ENCODE assay signal across 16 cellular contexts in the genomic region with DNA sequence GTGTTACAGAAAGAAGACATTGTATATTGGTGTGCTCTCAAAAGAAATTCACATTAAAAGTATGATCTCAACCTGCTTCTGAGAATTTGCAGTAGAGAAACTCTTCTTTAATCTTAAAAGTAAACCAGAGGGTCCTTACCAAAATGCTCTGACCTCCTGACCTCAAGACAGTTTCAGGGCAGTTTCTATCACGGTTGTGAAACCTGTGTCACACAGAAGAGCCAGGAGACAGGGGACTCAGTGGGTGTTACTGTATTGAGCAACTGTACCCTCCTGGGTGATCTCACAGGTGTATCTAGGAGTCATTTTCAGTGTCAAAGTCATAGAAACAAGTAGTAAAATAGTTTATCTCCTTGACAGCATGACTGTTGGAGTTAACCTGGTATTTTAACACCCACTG.
A peak's percentile ranks its signal among the peaks of the same experiment; 100 is the strongest.
DNase-seq lines count a peak whose midpoint lies in the region; ATAC-seq and TF ChIP-seq lines count a peak whose summit lies in the region.
"Had no signal": no experiment of that assay in that cellular context is flagged by ENCODE, and none has a peak within 500 bp of the region (broad histone marks: within the 10 kb centered on the region; RNA-seq: fewer than 3 reads in every experiment).

No MANE protein-coding gene starts in this region.

- no peak overlapping the region for H3K4me3 ChIP-seq in GM06990 (replicated peaks; ENCODE audit: low read depth, low read length)
- H3K4me3 ChIP-seq in uterus = no peak overlapping the region
- no peak overlapping the region for H3K4me3 ChIP-seq in neural progenitor cell
- H3K4me3 ChIP-seq: cardiac muscle cell, esophagus squamous epithelium had no signal

- no peak overlapping the region for H3K9ac ChIP-seq in neural progenitor cell

- H3K27ac ChIP-seq in uterus (no peak overlapping the region), neural progenitor cell (no peak overlapping the region)
- H3K27ac ChIP-seq: cardiac muscle cell, esophagus squamous epithelium had no signal

- no peak overlapping the region for H3K27ac Mint-ChIP-seq in neural progenitor cell

- no peak for TF ChIP-seq POLR2A in uterus (IDR thresholded peaks at IDR 0.05)

- ATAC-seq in GM18873 (IDR thresholded peaks at IDR 0.05; ENCODE audit: low FRiP score, unreplicated experiment) = peak; percentile 73
- ATAC-seq in GM21717 (IDR thresholded peaks at IDR 0.05; ENCODE audit: unreplicated experiment) = peak; percentile 97
- ATAC-seq in HG03139 (IDR thresholded peaks at IDR 0.05; ENCODE audit: unreplicated experiment) = peak; percentile 80

- TF ChIP-seq CTCF in GM06990 (IDR thresholded peaks at IDR 0.05; ENCODE audit: insufficient read depth, low read length, poor library complexity, severe bottlenecking) = no peak
- no peak for TF ChIP-seq CTCF in uterus (IDR thresholded peaks at IDR 0.05)
- TF ChIP-seq CTCF in neural progenitor cell (IDR thresholded peaks at IDR 0.05) = no peak

- no peaks in the 10 kb centered on the region for H3K36me3 ChIP-seq in GM06990 (ENCODE audit: control insufficient read depth, insufficient read depth, low read length)
- no peaks in the 10 kb centered on the region for H3K36me3 ChIP-seq in uterus
- no peaks in the 10 kb centered on the region for H3K36me3 ChIP-seq in neural progenitor cell
- H3K36me3 ChIP-seq: cardiac muscle cell, esophagus squamous epithelium had no signal

- no peaks in the 10 kb centered on the region for H3K4me1 ChIP-seq in uterus
- H3K4me1 ChIP-seq in neural progenitor cell = no peaks in the 10 kb centered on the region
- H3K4me1 ChIP-seq: esophagus squamous epithelium had no signal

- H3F3A ChIP-seq in neural progenitor cell (ENCODE audit: low read depth) = peaks cover 5% of the 10 kb centered on the region

- H2AFZ ChIP-seq in neural progenitor cell (replicated peaks) = no peak overlapping the region

- H3K27me3 Mint-ChIP-seq in neural progenitor cell (ENCODE audit: insufficient read depth, low read depth) = peaks cover 4% of the 10 kb centered on the region

- peak; percentile 61 for DNase-seq in GM06990 (ENCODE audit: extremely low read depth, insufficient read length)
- DNase-seq in uterus = no peak
- no peak for DNase-seq in D341Med (ENCODE audit: low spot score)
- no peak for DNase-seq in neural progenitor cell (ENCODE audit: low spot score)
- DNase-seq in NOMO-1 treated with dmso at 0.1 percent for 144 hours (lab: John Stamatoyannopoulos, UW; ENCODE audit: unreplicated experiment) = no peak
- DNase-seq: EL, esophagus squamous epithelium, H7, KG1, NCI-H446, SHP77 treated with DMSO at 0.1 percent for 48 hours, small intestine had no signal

- H3K9me3 ChIP-seq in uterus (no peaks in the 10 kb centered on the region), neural progenitor cell (ENCODE audit: low read depth) (no peaks in the 10 kb centered on the region)
- H3K9me3 ChIP-seq: esophagus squamous epithelium had no signal

- no peaks in the 10 kb centered on the region for H3K36me3 Mint-ChIP-seq in neural progenitor cell

- H3K4me1 Mint-ChIP-seq in neural progenitor cell = peaks cover 42% of the 10 kb centered on the region

- H3K79me2 ChIP-seq in neural progenitor cell (ENCODE audit: low read depth) = no peaks in the 10 kb centered on the region

- intact Hi-C loops in uterus (cut with DNase I; ENCODE audit: low total_unique reads) = no loop called here

- H3K27me3 ChIP-seq in GM06990 (replicated peaks; ENCODE audit: control insufficient read depth, insufficient read depth, low read length) (no peaks in the 10 kb centered on the region), uterus (no peaks in the 10 kb centered on the region), neural progenitor cell (no peaks in the 10 kb centered on the region)
- H3K27me3 ChIP-seq: cardiac muscle cell, esophagus squamous epithelium had no signal

- no peak overlapping the region for H3K4me3 Mint-ChIP-seq in neural progenitor cell

- no peak overlapping the region for H3K4me2 ChIP-seq in neural progenitor cell

- H4K20me1 ChIP-seq in neural progenitor cell (ENCODE audit: low read depth) = no peaks in the 10 kb centered on the region

- H3K9me3 Mint-ChIP-seq in neural progenitor cell = no peaks in the 10 kb centered on the region
